Comparison of ENCODE assay signal across 8 cellular contexts in the genomic region with DNA sequence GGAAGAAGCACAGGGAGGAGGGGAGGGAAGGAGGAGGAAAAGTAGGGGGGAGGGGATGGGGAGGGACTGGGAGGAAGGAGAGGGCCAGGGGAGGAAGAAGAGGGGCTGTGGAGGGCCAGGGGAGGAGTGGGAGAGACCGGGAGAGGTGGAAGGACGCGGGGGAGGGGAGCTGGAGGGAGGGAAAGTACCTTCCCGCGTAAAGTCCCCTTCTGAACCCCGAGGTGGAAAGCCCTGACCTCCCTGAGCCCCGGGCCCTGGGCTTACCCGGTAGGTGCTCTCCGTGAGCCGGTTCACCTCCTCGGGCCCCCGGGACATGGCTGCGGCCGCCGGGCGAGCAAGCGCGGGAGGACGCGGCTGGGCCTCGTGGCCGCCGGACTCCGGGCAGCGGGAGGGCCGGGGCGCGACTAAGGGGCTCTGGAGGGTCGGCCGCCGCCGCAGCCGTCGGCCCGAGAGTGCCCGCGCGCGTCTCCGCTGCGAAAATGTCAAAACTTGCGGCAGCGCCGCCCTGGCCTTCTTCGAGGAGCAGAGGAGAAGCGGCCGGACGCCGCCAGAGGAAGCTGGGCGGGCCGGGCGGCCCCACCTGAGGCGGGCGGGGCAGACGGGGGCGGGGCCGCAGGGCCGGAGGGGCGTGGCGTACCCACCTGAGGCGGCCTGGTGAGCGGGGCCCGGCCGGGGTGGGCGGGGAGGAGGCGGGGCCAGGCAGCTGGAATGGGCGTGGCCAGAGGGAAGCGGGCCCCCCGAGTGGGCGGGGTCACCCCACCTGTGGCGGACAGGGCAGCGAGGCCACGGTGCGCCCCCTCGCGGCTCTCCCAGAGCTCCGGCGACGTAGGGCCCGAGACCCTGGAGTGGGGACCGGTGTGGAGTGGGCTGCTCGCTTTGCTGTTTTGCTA. TPM values are rescaled to one million over a fixed set of nuclear protein-coding genes. Genes with fewer than 3 reads are reported as not detected.
A peak's percentile ranks its signal among the peaks of the same experiment; 100 is the strongest.
DNase-seq lines count a peak whose midpoint lies in the region; ATAC-seq and TF ChIP-seq lines count a peak whose summit lies in the region.

A gene with protein sequence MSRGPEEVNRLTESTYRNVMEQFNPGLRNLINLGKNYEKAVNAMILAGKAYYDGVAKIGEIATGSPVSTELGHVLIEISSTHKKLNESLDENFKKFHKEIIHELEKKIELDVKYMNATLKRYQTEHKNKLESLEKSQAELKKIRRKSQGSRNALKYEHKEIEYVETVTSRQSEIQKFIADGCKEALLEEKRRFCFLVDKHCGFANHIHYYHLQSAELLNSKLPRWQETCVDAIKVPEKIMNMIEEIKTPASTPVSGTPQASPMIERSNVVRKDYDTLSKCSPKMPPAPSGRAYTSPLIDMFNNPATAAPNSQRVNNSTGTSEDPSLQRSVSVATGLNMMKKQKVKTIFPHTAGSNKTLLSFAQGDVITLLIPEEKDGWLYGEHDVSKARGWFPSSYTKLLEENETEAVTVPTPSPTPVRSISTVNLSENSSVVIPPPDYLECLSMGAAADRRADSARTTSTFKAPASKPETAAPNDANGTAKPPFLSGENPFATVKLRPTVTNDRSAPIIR (minus strand): TSS at position 553 of the 890 bp plus-strand sequence. CDS start 238 bp downstream, at position 315.

- H3K27ac ChIP-seq in Peyer's patch (peak within 1 kb of the TSS in 3 of 4 donors; percentile 85 to 98 (median 94)), foreskin keratinocyte (peak within 1 kb of the TSS; percentile 99), tibial nerve (peak within 1 kb of the TSS in 2 of 4 donors; percentile 60 to 75)

- H3K27me3 Mint-ChIP-seq in activated T-helper 2 cell treated with anti-CD3 and anti-CD28 coated beads, Interferon-gamma antibody, Interleukin-2, Interleukin-4, amounts not matched to agents 10 μg/mL and 5 μg/mL and 100 μg/mL, durations not matched to agents 14 hours and 24 hours and 36 hours (ENCODE audit: low read depth): peaks cover 15% of the 10 kb centered on the region
- H3K27me3 Mint-ChIP-seq in osteocyte (ENCODE audit: unreplicated experiment): peaks cover 3% of the 10 kb centered on the region

- no peaks in the 10 kb centered on the region for H3K9me3 Mint-ChIP-seq in activated T-helper 2 cell treated with anti-CD3 and anti-CD28 coated beads, Interferon-gamma antibody, Interleukin-2, Interleukin-4, amounts not matched to agents 10 μg/mL and 5 μg/mL and 100 μg/mL, durations not matched to agents 14 hours and 24 hours and 36 hours
- H3K9me3 Mint-ChIP-seq in osteocyte (ENCODE audit: unreplicated experiment): no peaks in the 10 kb centered on the region

- 0 to 1% methylated on average over 13 to 23 of the region's 82 CpGs for WGBS in tibial nerve, 2 donors

- peak; percentile 85 for ATAC-seq in GM21619 (IDR thresholded peaks at IDR 0.05; ENCODE audit: unreplicated experiment)
- peak; percentile 88 for ATAC-seq in foreskin keratinocyte

- H3K36me3 ChIP-seq in Peyer's patch: no peaks in the 10 kb centered on the region
- H3K36me3 ChIP-seq in tibial nerve: no peaks in the 10 kb centered on the region

- H3K4me3 ChIP-seq in Peyer's patch (peak within 1 kb of the TSS; percentile 45 to 96 (median 60)), tibial nerve (peak within 1 kb of the TSS in 3 of 4 donors; percentile 23 to 57 (median 49))

- H3K9me3 ChIP-seq in Peyer's patch (peaks cover 0 to 6% (median 0%) of the 10 kb centered on the region in 4 donors), tibial nerve (no peaks in the 10 kb centered on the region)

- no peak within 1 kb of the TSS for H3K27ac Mint-ChIP-seq in activated T-helper 2 cell treated with anti-CD3 and anti-CD28 coated beads, Interferon-gamma antibody, Interleukin-2, Interleukin-4, amounts not matched to agents 10 μg/mL and 5 μg/mL and 100 μg/mL, durations not matched to agents 14 hours and 24 hours and 36 hours
- peak within 1 kb of the TSS; percentile 77 for H3K27ac Mint-ChIP-seq in osteocyte (ENCODE audit: unreplicated experiment)

- peaks cover 2% of the 10 kb centered on the region for H3K4me1 Mint-ChIP-seq in activated T-helper 2 cell treated with anti-CD3 and anti-CD28 coated beads, Interferon-gamma antibody, Interleukin-2, Interleukin-4, amounts not matched to agents 10 μg/mL and 5 μg/mL and 100 μg/mL, durations not matched to agents 14 hours and 24 hours and 36 hours (ENCODE audit: low read depth)
- H3K4me1 Mint-ChIP-seq in osteocyte (ENCODE audit: unreplicated experiment): peaks cover 30% of the 10 kb centered on the region

- no peak for TF ChIP-seq EP300 in tibial nerve (IDR thresholded peaks at IDR 0.05)

- H3K4me1 ChIP-seq in Peyer's patch (peaks cover 0 to 11% (median 3%) of the 10 kb centered on the region in 4 donors), foreskin keratinocyte (no peaks in the 10 kb centered on the region), tibial nerve (peaks cover 0 to 20% (median 5%) of the 10 kb centered on the region in 4 donors)

- peak within 1 kb of the TSS; percentile 49 for H3K4me3 Mint-ChIP-seq in activated T-helper 2 cell treated with anti-CD3 and anti-CD28 coated beads, Interferon-gamma antibody, Interleukin-2, Interleukin-4, amounts not matched to agents 10 μg/mL and 5 μg/mL and 100 μg/mL, durations not matched to agents 14 hours and 24 hours and 36 hours (ENCODE audit: low read depth)
- peak within 1 kb of the TSS; percentile 77 for H3K4me3 Mint-ChIP-seq in osteocyte (ENCODE audit: unreplicated experiment)

- peak in 5 of 6 experiments; percentile 9 to 87 (median 79) for TF ChIP-seq CTCF in Peyer's patch (IDR thresholded peaks at IDR 0.05)
- TF ChIP-seq CTCF in foreskin keratinocyte (conservative IDR thresholded peaks at IDR 0.05): peak; percentile 95
- TF ChIP-seq CTCF in osteocyte (IDR thresholded peaks at IDR 0.05): peak; percentile 81
- peak in 2 of 5 experiments; percentile 31 to 44 for TF ChIP-seq CTCF in tibial nerve (IDR thresholded peaks at IDR 0.05)

- H3K27me3 ChIP-seq in Peyer's patch: no peaks in the 10 kb centered on the region
- H3K27me3 ChIP-seq in foreskin keratinocyte: no peaks in the 10 kb centered on the region
- H3K27me3 ChIP-seq in tibial nerve: peaks cover 0 to 36% of the 10 kb centered on the region in 2 donors

- intact Hi-C loops in activated T-helper 2 cell treated with anti-CD3 and anti-CD28 coated beads, Interferon-gamma antibody, Interleukin-2, Interleukin-4, amounts not matched to agents 10 μg/mL and 5 μg/mL and 100 μg/mL, durations not matched to agents 14 hours and 24 hours and 36 hours (cut with micrococcal nuclease): loop anchor here (5.0 kb wide), 2 partner anchors 118 to 293 kb away; a partner anchor contains a TSS

- no peaks in the 10 kb centered on the region for H3K36me3 Mint-ChIP-seq in activated T-helper 2 cell treated with anti-CD3 and anti-CD28 coated beads, Interferon-gamma antibody, Interleukin-2, Interleukin-4, amounts not matched to agents 10 μg/mL and 5 μg/mL and 100 μg/mL, durations not matched to agents 14 hours and 24 hours and 36 hours (ENCODE audit: low read depth)
- no peaks in the 10 kb centered on the region for H3K36me3 Mint-ChIP-seq in osteocyte (ENCODE audit: unreplicated experiment)

- TF ChIP-seq POLR2A in Peyer's patch (IDR thresholded peaks at IDR 0.05): peak; percentile 76 to 79
- TF ChIP-seq POLR2A in tibial nerve (IDR thresholded peaks at IDR 0.05): no peak

- DNase-seq in DMS 273 treated with DMSO at 0.1 percent for 48 hours (lab: John Stamatoyannopoulos, UW) (peak; percentile 75), HuH-7.5 (ENCODE audit: low spot score) (peak; percentile 80), Peyer's patch (peak; percentile 66 to 99 (median 95)), foreskin keratinocyte (peak; percentile 68 to 81), osteocyte (ENCODE audit: extremely low spot score, unreplicated experiment) (peak; percentile 92), tibial nerve (ENCODE audit: low spot score in 2 of 2) (peak in 1 of 2 donors; percentile 21)
- DNase-seq in activated T-helper 2 cell treated with anti-CD3 and anti-CD28 coated beads, Interferon-gamma antibody, Interleukin-2, Interleukin-4, amounts not matched to agents 10 μg/mL and 5 μg/mL and 100 μg/mL, durations not matched to agents 14 hours and 24 hours and 36 hours (ENCODE audit: low spot score): peak; percentile 68

RNA-seq across cellular contexts. Expression of the gene that starts here (rescaled TPM):
- total RNA-seq in Peyer's patch (10 to 100 TPM; 31.4 to 46.4 (median 41.9) TPM), foreskin keratinocyte (38.0 and 47.6 TPM in 2 replicates), osteocyte (8.6 and 10.9 TPM in 2 replicates), tibial nerve (1 to 10 TPM in 3 of 4 donors, under 1 TPM in 1; 0.42 to 2.7 (median 1.7) TPM)
- total RNA-seq in activated T-helper 2 cell treated with anti-CD3 and anti-CD28 coated beads, Interferon-gamma antibody, Interleukin-2, Interleukin-4, amounts not matched to agents 10 μg/mL and 5 μg/mL and 100 μg/mL, durations not matched to agents 14 hours and 24 hours and 36 hours: 1.9 TPM in 2 replicates
- 29.5 and 34.8 TPM in 2 replicates for polyA plus RNA-seq in foreskin keratinocyte

Comparison
In these comparisons a context has a peak if more than half of its experiments do, and no peak if none do; other contexts are left out.
1. POLR2A ChIP-seq: peak in Peyer's patch (2 of 2); none in tibial nerve (0 of 2).